1 cellular context compared by ENCODE assay signal in the genomic region with DNA sequence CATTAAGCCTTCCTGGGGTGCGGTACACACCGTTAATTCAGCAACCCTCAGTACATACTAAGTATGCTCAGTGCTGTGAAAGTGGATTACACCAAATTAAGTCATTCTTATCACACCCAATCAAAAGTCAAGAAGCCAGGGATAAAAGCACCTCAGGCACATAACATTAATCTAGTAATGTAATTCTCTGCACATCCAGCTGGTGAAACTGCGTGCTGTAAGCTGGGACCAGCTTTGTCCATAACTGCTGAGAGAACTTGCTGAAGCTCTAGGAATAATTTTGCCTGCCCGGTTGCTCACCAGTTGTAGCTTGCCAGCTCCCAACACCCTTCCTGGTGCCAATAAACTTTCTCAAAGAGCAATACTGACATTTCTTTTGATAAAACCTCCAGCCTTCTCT.
TF ChIP-seq lines count a peak whose summit lies in the region.

No MANE protein-coding gene starts in this region.

TF ChIP-seq in SK-N-SH treated with all-trans-retinoic acid at 6 μM for 48 hours, 23 proteins besides CTCF, POLR2A, EP300 and RAD21 (continued from another document):
- TF ChIP-seq, protein P1, sequence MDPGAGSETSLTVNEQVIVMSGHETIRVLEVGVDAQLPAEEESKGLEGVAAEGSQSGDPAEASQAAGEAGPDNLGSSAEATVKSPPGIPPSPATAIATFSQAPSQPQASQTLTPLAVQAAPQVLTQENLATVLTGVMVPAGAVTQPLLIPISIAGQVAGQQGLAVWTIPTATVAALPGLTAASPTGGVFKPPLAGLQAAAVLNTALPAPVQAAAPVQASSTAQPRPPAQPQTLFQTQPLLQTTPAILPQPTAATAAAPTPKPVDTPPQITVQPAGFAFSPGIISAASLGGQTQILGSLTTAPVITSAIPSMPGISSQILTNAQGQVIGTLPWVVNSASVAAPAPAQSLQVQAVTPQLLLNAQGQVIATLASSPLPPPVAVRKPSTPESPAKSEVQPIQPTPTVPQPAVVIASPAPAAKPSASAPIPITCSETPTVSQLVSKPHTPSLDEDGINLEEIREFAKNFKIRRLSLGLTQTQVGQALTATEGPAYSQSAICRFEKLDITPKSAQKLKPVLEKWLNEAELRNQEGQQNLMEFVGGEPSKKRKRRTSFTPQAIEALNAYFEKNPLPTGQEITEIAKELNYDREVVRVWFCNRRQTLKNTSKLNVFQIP (CRISPR knock-in tag; IDR thresholded peaks at IDR 0.05; ENCODE audit: borderline replicate concordance, low read depth) = no peak
- TF ChIP-seq ZFP30 (CRISPR knock-in tag; IDR thresholded peaks at IDR 0.05) = no peak
- TF ChIP-seq ZNF8 (CRISPR knock-in tag; IDR thresholded peaks at IDR 0.05) = no peak
- peak; percentile 43; the same call in 1 of the 2 replicates for TF ChIP-seq TCF4 (CRISPR knock-in tag; IDR thresholded peaks at IDR 0.05; ENCODE audit: borderline replicate concordance)
